Comparison of ENCODE assay signal across 13 cellular contexts in the genomic region with DNA sequence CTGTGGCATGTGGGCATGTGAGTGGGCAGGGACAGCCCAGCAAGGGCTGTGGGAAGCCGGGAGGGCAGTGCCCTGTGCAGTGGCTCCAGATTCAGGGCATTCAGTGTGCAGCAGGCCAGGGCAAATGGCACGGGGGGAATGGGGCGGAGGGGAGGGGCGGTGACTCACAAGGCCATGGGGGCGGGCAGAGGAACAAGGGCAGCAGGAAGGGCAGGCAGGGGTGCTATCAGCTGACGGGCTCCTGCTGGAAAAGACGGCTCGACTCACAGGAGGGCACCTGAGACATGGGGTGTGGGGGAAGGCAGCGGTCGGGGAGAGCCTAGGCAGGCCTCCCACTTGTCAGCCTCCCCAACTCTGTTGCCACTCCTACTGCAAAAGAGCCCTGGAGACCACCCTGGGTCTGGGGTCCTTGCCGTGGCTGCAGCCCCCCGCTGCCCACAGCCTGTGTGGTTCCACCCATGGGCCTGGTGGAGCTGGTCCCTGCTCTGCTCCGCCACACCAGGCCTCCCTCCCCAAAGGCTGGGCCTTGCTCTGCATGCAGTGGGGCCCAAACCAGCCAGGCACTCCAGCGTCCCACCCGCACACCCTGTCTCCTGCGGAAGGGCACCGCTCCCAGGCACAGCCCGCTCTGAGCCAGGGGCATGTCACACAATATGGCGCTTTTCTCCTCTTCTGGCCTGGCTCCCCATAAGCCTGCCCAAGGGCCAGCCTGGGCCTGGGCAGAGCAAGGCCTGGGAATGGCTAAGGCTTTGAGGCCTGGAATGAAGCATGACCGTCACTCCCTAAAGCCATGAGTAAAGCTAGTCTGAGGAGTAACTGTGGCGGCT. TPM values are rescaled to one million over a fixed set of nuclear protein-coding genes. Genes with fewer than 3 reads are reported as not detected.
DNase-seq lines count a peak whose midpoint lies in the region; ATAC-seq and TF ChIP-seq lines count a peak whose summit lies in the region.
"Had no signal": no experiment of that assay in that cellular context is flagged by ENCODE, and none has a peak within 500 bp of the region (broad histone marks: within the 10 kb centered on the region; RNA-seq: fewer than 3 reads in every experiment).

No MANE protein-coding gene starts in this region.

- H3K4me1 ChIP-seq in testis (peaks cover 26% of the 10 kb centered on the region), thyroid gland (peaks cover 0 to 8% of the 10 kb centered on the region in 2 donors)

- 59 to 64% methylated on average over 7 to 21 of the region's 21 CpGs for WGBS in testis, 2 donors
- 91% methylated on average over 15 to 17 of the region's 21 CpGs for WGBS in thyroid gland, 2 donors

- H3K9me3 ChIP-seq in MG63 (no peaks in the 10 kb centered on the region), testis (no peaks in the 10 kb centered on the region), thyroid gland (no peaks in the 10 kb centered on the region)

- H3K36me3 ChIP-seq in MG63 (no peaks in the 10 kb centered on the region), testis (ENCODE audit: low read depth, missing control alignments) (no peaks in the 10 kb centered on the region), thyroid gland (no peaks in the 10 kb centered on the region)

- ATAC-seq in GM19324 (IDR thresholded peaks at IDR 0.05; ENCODE audit: low FRiP score, unreplicated experiment) (no peak), HG03135 (IDR thresholded peaks at IDR 0.05; ENCODE audit: unreplicated experiment) (no peak)

- DNase-seq in MG63: peak; percentile 35
- DNase-seq in dorsolateral prefrontal cortex: no peak
- DNase-seq in medulla oblongata (ENCODE audit: extremely low spot score): peak; percentile 50
- peak; percentile 65 for DNase-seq in testis
- DNase-seq in thyroid gland: no peak
- DNase-seq: activated CD4-positive, alpha-beta T cell treated with anti-CD3 and anti-CD28 coated beads, Interleukin-2, amount 10 ng/mL, durations not matched to agents 7 days and 5 days; activated naive CD4-positive, alpha-beta T cell; HFFc6; KBM-7; NCI-H2081; stimulated activated CD4-positive, alpha-beta T cell treated with anti-CD3 and anti-CD28 coated beads, Interleukin-4, amount 100 ng/mL, for 4 hours had no signal

- intact Hi-C loops in dorsolateral prefrontal cortex (cut with DNase I): loop anchor here in 1 of 2 donors (5.0 kb wide), 1 partner anchor 116 kb away; no protein-coding TSS in a partner anchor
- intact Hi-C loops in testis (cut with DNase I; ENCODE audit: low total_unique reads): no loop called here
- intact Hi-C loops in thyroid gland (cut with DNase I): no loop called here

- TF ChIP-seq CTCF in dorsolateral prefrontal cortex (IDR thresholded peaks at IDR 0.05 in 54 of 56, conservative IDR thresholded peaks at IDR 0.05 in 2 of 56; ENCODE audit: low read depth in 1 of 56, partially characterized antibody in 56 of 56): peak in 12 of 56 donors; percentile 13 to 56 (median 26)
- TF ChIP-seq CTCF in testis (IDR thresholded peaks at IDR 0.05): no peak
- no peak for TF ChIP-seq CTCF in thyroid gland (IDR thresholded peaks at IDR 0.05)

- H3K27ac ChIP-seq in dorsolateral prefrontal cortex (peak overlapping the region in 35 of 59 donors; percentile 0 to 70 (median 49)), testis (no peak overlapping the region), thyroid gland (no peak overlapping the region)

- H3K27me3 ChIP-seq in MG63: no peaks in the 10 kb centered on the region
- H3K27me3 ChIP-seq in dorsolateral prefrontal cortex: no peaks in the 10 kb centered on the region
- H3K27me3 ChIP-seq in testis: no peaks in the 10 kb centered on the region
- H3K27me3 ChIP-seq in thyroid gland: no peaks in the 10 kb centered on the region

- TF ChIP-seq POLR2A in testis (IDR thresholded peaks at IDR 0.05) (no peak), thyroid gland (IDR thresholded peaks at IDR 0.05) (no peak)

- H3K4me3 ChIP-seq in MG63 (no peak overlapping the region), dorsolateral prefrontal cortex (no peak overlapping the region), testis (no peak overlapping the region), thyroid gland (replicated peaks in 1 of 3) (no peak overlapping the region)

RNA-seq across cellular contexts. Expression of a gene that starts 25.9 kb away (rescaled TPM):
- total RNA-seq in MG63 (2014; rRNA removed; shearing (Covaris generic); ENCODE audit: low replicate concordance): 16.9 and 32.5 TPM in 2 replicates
- total RNA-seq in dorsolateral prefrontal cortex (100 to 1,000 TPM in 78 of 120 experiments, 10 to 100 TPM in 42; 63.1 to 197 (median 109) TPM), testis (100 to 1,000 TPM; 143 to 203 TPM), thyroid gland (10 to 100 TPM; 27.1 to 35.6 (median 32.5) TPM)
- polyA plus RNA-seq in testis (ENCODE audit: insufficient read depth, low read depth, low replicate concordance): 58.7 TPM

Comparison
In these comparisons a context has a peak if more than half of its experiments do, and no peak if none do; other contexts are left out.
1. DNase-seq: peak in MG63 (single experiment), medulla oblongata (single experiment) and testis (single experiment); none in dorsolateral prefrontal cortex (0 of 10) and thyroid gland (0 of 2).
2. H3K27ac ChIP-seq: peak in dorsolateral prefrontal cortex (35 of 59); none in testis (0 of 2) and thyroid gland (0 of 3).